17 cellular contexts compared by ENCODE assay signal in the genomic region with DNA sequence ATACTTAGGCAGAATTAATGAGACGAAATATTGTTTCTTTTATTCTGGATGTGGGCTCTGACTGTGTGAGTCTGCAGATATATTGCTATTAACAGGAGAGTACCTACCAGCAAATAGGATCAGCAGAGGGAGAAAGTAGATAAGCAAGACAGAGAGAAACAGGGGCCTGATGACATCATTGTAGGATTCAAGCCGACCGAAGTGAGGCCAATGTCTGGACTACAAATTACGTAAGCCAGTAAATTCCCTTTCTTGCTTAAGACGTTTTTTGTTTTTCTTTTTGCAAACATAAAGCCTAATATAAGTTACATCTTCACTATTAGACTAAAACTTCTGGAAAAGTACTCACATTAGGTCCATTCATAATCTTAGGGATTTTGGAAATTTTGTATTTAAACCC.
"Had no signal": no experiment of that assay in that cellular context is flagged by ENCODE, and none has a peak within 500 bp of the region (broad histone marks: within the 10 kb centered on the region; RNA-seq: fewer than 3 reads in every experiment).

No MANE protein-coding gene starts in this region.

- H3K36me3 ChIP-seq: ascending aorta, heart right ventricle, neural progenitor cell, sigmoid colon, stomach, upper lobe of left lung had no signal

- DNase-seq: activated CD4-positive, alpha-beta T cell treated with anti-CD3 and anti-CD28 coated beads, Interleukin-2, amount 50 U/mL, for 1 hour; activated CD8-positive, alpha-beta memory T cell treated with anti-CD3 and anti-CD28 coated beads for 24 hours; dorsolateral prefrontal cortex; endodermal cell; heart right ventricle; left colon; naive B cell; psoas muscle; sigmoid colon; stimulated activated CD4-positive, alpha-beta T cell treated with anti-CD3 and anti-CD28 coated beads, Interleukin-12 subunit alpha, Interleukin-12 subunit beta, amount 100 ng/mL, for 4 hours; stimulated activated CD4-positive, alpha-beta T cell treated with anti-CD3 and anti-CD28 coated beads, Interleukin-2, amount 100 ng/mL, for 24 hours; stomach; testis; upper lobe of left lung had no signal

- H3K9me3 ChIP-seq: ascending aorta, heart right ventricle, psoas muscle, sigmoid colon, stomach, testis, upper lobe of left lung had no signal

- H3K9ac ChIP-seq: neural progenitor cell had no signal

- H3K27me3 ChIP-seq: ascending aorta, dorsolateral prefrontal cortex, heart right ventricle, neural progenitor cell, sigmoid colon, stomach, testis, upper lobe of left lung had no signal

- H3K4me2 ChIP-seq: neural progenitor cell had no signal

- H2AFZ ChIP-seq: neural progenitor cell had no signal

- H3K4me1 ChIP-seq: ascending aorta, heart right ventricle, neural progenitor cell, psoas muscle, sigmoid colon, stomach, testis, upper lobe of left lung had no signal

- H3K4me3 ChIP-seq: ascending aorta, dorsolateral prefrontal cortex, heart right ventricle, lung, neural progenitor cell, psoas muscle, sigmoid colon, stomach, testis, upper lobe of left lung had no signal

- H3K27ac ChIP-seq: ascending aorta, dorsolateral prefrontal cortex, heart right ventricle, neural progenitor cell, psoas muscle, sigmoid colon, stomach, testis, upper lobe of left lung had no signal
